ENCODE assay signal across 11 cellular contexts in the genomic region with DNA sequence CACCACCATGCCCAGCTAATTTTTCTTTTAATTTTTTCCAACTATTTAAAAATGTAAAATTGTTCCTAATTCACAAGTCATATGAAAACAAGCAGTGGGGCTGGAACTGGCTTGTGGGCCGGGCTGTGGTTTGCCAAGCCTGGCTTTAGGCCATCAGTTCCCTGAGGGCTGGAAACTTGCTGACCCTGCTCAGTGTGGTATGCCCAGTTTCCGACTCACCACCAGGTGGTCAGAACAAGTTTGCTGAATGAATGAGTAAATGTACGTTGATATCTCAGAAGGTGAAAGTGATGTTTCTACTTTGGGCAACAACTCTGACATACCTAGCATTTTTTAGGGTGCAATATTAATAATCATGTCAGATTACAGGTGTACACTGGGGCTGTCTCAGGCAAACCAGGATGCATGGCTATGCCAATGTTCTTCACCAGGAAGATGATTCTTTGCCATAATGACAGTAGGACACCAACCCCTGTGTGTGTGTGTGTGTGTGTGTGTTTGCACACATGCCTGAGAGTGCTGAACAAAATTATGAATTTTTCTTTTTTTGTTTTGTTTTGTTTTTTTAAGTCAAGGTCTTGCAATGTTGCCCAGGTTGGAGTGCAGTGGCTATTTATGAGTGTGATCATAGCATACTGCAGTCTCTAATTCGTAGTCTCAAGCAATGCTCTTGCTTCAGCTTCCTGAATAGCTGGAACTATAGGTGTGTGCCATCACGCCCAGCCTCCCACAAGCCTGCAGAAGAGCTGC.
DNase-seq lines count a peak whose midpoint lies in the region; ATAC-seq, FAIRE-seq and TF ChIP-seq lines count a peak whose summit lies in the region.
"Had no signal": no experiment of that assay in that cellular context is flagged by ENCODE, and none has a peak within 500 bp of the region (broad histone marks: within the 10 kb centered on the region; RNA-seq: fewer than 3 reads in every experiment).

No MANE protein-coding gene starts in this region.

- no peak overlapping the region for H3K4me2 ChIP-seq in HepG2 (ENCODE audit: low read depth, low read length)

- H3K36me3 ChIP-seq in HepG2 (replicated peaks in 1 of 2; ENCODE audit: control insufficient read depth in 1 of 2, insufficient read depth in 2 of 2, low read length in 2 of 2) = no peaks in the 10 kb centered on the region
- H3K36me3 ChIP-seq in right lobe of liver = no peaks in the 10 kb centered on the region
- H3K36me3 ChIP-seq in Peyer's patch = no peaks in the 10 kb centered on the region

- POLR2A ChIA-PET in HepG2 (lab: Yijun Ruan, JAX) = no interaction called here

- ATAC-seq in HepG2 (peak; percentile 79), right lobe of liver (no peak), GM18517 (IDR thresholded peaks at IDR 0.05; ENCODE audit: unreplicated experiment) (no peak), GM18502 (IDR thresholded peaks at IDR 0.05; ENCODE audit: poor library complexity, unreplicated experiment) (no peak)

- H3K27me3 ChIP-seq in HepG2 (ENCODE audit: control insufficient read depth in 1 of 2, insufficient read depth in 2 of 2, low read length in 2 of 2) (peaks cover 2 to 5% of the 10 kb centered on the region in 2 experiments; a peak in 2 of 5 replicates), right lobe of liver (no peaks in the 10 kb centered on the region), Peyer's patch (no peaks in the 10 kb centered on the region)

- CTCF ChIA-PET in HepG2 (lab: Yijun Ruan, JAX; ENCODE audit: low intra/inter-chr PET ratio, low total read pairs) = no interaction called here

- DNase-seq in HepG2 (ENCODE audit: low spot score) (no peak), right lobe of liver (no peak), SW480 (ENCODE audit: low spot score) (peak; percentile 13), fibroblast of the aortic adventitia (ENCODE audit: low read depth) (peak; percentile 12), Peyer's patch (no peak), NCI-H748 (lab: John Stamatoyannopoulos, UW; ENCODE audit: unreplicated experiment) (no peak)
- DNase-seq: activated CD8-positive, alpha-beta memory T cell treated with anti-CD3 and anti-CD28 coated beads, Interleukin-2, amount 50 U/mL, for 48 hours; aorta; T1000 had no signal

- WGBS in HepG2 (ENCODE audit: low lambda C conversion rate) = 10% methylated on average over 5 of the region's 5 CpGs
- WGBS in right lobe of liver (ENCODE audit: insufficient coverage, low coverage, low lambda C conversion rate, missing lambda C conversion rate) = 56% methylated on average over 4 of the region's 5 CpGs

- H3K79me2 ChIP-seq in HepG2 (ENCODE audit: insufficient read depth, low read length) = no peaks in the 10 kb centered on the region

- intact Hi-C loops in HepG2 (cut with micrococcal nuclease; ENCODE audit: unreplicated experiment) (no loop called here), right lobe of liver (cut with DNase I) (no loop called here)

- H3K9me3 ChIP-seq in HepG2 (ENCODE audit: low read length) (no peaks in the 10 kb centered on the region), right lobe of liver (no peaks in the 10 kb centered on the region), Peyer's patch (no peaks in the 10 kb centered on the region)

- no peak overlapping the region for H2AFZ ChIP-seq in HepG2 (ENCODE audit: low read length)

- TF ChIP-seq EP300 in HepG2 (IDR thresholded peaks at IDR 0.05; ENCODE audit: low read depth in 2 of 2, low read length in 2 of 2) (no peak), HepG2 (CRISPR knock-in tag; IDR thresholded peaks at IDR 0.05; ENCODE audit: borderline replicate concordance) (no peak)

- TF ChIP-seq RAD21 in HepG2 (CRISPR knock-in tag; IDR thresholded peaks at IDR 0.05) = no peak

- no peak for FAIRE-seq in HepG2 (lab: Jason Lieb, UNC)

- H3K4me1 ChIP-seq in HepG2 (ENCODE audit: insufficient read depth, low read length) = no peaks in the 10 kb centered on the region
- H3K4me1 ChIP-seq in right lobe of liver = no peaks in the 10 kb centered on the region
- H3K4me1 ChIP-seq in Peyer's patch = no peaks in the 10 kb centered on the region

- TF ChIP-seq CTCF in HepG2 (CRISPR knock-in tag; IDR thresholded peaks at IDR 0.05) (no peak), right lobe of liver (IDR thresholded peaks at IDR 0.05) (no peak), fibroblast of the aortic adventitia (IDR thresholded peaks at IDR 0.05; ENCODE audit: insufficient read depth, low read length) (peak; percentile 9), Peyer's patch (IDR thresholded peaks at IDR 0.05) (no peak)

- in situ Hi-C loops in HepG2 (cut with HindIII; ENCODE audit: extremely low pct_ligation_motif_present, low pct_unique_long_range_greater_than_20kb) = no loop called here

- H4K20me1 ChIP-seq in HepG2 (ENCODE audit: insufficient read depth, low read length) = no peaks in the 10 kb centered on the region

- TF ChIP-seq POLR2A in HepG2 (IDR thresholded peaks at IDR 0.05; ENCODE audit: insufficient read depth in 1 of 2, low read depth in 2 of 2, low read length in 2 of 2) (no peak), right lobe of liver (IDR thresholded peaks at IDR 0.05) (no peak), Peyer's patch (IDR thresholded peaks at IDR 0.05) (no peak)

- no peak overlapping the region for H3K9ac ChIP-seq in HepG2 (ENCODE audit: insufficient read depth, low read depth, low read length)

- H3K4me3 ChIP-seq in HepG2 (replicated peaks in 1 of 3; ENCODE audit: insufficient read depth in 1 of 3, low read depth in 2 of 3, low read length in 3 of 3) (no peak overlapping the region), right lobe of liver (no peak overlapping the region), fibroblast of the aortic adventitia (ENCODE audit: low read depth, low read length) (no peak overlapping the region), Peyer's patch (no peak overlapping the region)

- BruUV-seq in HepG2 (replicated peaks; lab: Mats Ljungman, UMichigan) = no TSS peak

- H3K27ac ChIP-seq in HepG2 (ENCODE audit: extremely low read length, insufficient read depth, low read length) (no peak overlapping the region), right lobe of liver (no peak overlapping the region), Peyer's patch (no peak overlapping the region)

TF ChIP-seq in HepG2, 621 proteins besides CTCF, POLR2A, EP300 and RAD21:
- TF ChIP-seq, protein P1, sequence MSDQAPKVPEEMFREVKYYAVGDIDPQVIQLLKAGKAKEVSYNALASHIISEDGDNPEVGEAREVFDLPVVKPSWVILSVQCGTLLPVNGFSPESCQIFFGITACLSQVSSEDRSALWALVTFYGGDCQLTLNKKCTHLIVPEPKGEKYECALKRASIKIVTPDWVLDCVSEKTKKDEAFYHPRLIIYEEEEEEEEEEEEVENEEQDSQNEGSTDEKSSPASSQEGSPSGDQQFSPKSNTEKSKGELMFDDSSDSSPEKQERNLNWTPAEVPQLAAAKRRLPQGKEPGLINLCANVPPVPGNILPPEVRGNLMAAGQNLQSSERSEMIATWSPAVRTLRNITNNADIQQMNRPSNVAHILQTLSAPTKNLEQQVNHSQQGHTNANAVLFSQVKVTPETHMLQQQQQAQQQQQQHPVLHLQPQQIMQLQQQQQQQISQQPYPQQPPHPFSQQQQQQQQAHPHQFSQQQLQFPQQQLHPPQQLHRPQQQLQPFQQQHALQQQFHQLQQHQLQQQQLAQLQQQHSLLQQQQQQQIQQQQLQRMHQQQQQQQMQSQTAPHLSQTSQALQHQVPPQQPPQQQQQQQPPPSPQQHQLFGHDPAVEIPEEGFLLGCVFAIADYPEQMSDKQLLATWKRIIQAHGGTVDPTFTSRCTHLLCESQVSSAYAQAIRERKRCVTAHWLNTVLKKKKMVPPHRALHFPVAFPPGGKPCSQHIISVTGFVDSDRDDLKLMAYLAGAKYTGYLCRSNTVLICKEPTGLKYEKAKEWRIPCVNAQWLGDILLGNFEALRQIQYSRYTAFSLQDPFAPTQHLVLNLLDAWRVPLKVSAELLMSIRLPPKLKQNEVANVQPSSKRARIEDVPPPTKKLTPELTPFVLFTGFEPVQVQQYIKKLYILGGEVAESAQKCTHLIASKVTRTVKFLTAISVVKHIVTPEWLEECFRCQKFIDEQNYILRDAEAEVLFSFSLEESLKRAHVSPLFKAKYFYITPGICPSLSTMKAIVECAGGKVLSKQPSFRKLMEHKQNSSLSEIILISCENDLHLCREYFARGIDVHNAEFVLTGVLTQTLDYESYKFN (CRISPR knock-in tag; conservative IDR thresholded peaks at IDR 0.05) = no peak
- TF ChIP-seq ZNF3 (CRISPR knock-in tag; IDR thresholded peaks at IDR 0.05) = peak; percentile 89
- no peak for TF ChIP-seq ETV5 (CRISPR knock-in tag; IDR thresholded peaks at IDR 0.05; ENCODE audit: borderline replicate concordance)
TF ChIP-seq in HepG2: peak in this region for 1.

Comparison
In these comparisons a context has a peak if more than half of its experiments do, and no peak if none do; other contexts are left out.
1. DNase-seq: peak in SW480 (single experiment) and fibroblast of the aortic adventitia (single experiment); none in HepG2 (single experiment), right lobe of liver (0 of 3), Peyer's patch (0 of 3) and NCI-H748 (single experiment).